In the genomic region with DNA sequence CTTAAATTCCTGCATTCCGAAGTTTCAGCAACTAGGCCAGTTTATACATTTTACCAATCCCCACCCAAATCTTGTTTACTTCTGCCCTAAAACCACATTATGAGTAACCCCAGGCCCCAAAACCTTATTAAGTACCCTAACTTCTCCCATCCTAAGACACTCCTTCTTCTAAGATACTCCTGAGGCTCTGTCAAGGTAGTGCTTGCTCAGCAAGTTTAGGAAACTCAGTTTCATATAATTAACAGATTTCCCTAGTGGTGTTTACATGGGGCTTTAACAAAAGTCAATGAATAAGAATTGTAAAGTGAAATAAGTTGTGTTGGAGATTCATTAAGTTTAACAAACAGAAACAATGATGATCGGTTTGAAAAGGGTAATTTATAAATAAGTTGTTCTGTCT, we compare ENCODE assay signal across 17 cellular contexts.
DNase-seq lines count a peak whose midpoint lies in the region; ATAC-seq lines count a peak whose summit lies in the region.
"Had no signal": no experiment of that assay in that cellular context is flagged by ENCODE, and none has a peak within 500 bp of the region (broad histone marks: within the 10 kb centered on the region; RNA-seq: fewer than 3 reads in every experiment).

No MANE protein-coding gene starts in this region.

- no peaks in the 10 kb centered on the region for H3K36me3 ChIP-seq in CD4-positive, CD25-positive, alpha-beta regulatory T cell (ENCODE audit: control insufficient read depth, insufficient read depth, low read length)
- H3K36me3 ChIP-seq in CD8-positive, alpha-beta memory T cell (ENCODE audit: insufficient read depth, low read length) = no peaks in the 10 kb centered on the region
- H3K36me3 ChIP-seq: BE2C, MG63 had no signal

- H3K4me1 Mint-ChIP-seq in CD4-positive, CD25-positive, alpha-beta regulatory T cell = peaks cover 6 to 14% (median 11%) of the 10 kb centered on the region in 4 donors
- peaks cover 9 to 25% (median 20%) of the 10 kb centered on the region in 3 donors for H3K4me1 Mint-ChIP-seq in CD8-positive, alpha-beta memory T cell
- H3K4me1 Mint-ChIP-seq in T-helper 17 cell = peaks cover 9% of the 10 kb centered on the region
- H3K4me1 Mint-ChIP-seq in memory B cell = peaks cover 9% of the 10 kb centered on the region

- POLR2A ChIA-PET in CD8-positive, alpha-beta memory T cell (lab: Charles Lee) = no interaction called here

- no peaks in the 10 kb centered on the region for H3K27me3 ChIP-seq in CD4-positive, CD25-positive, alpha-beta regulatory T cell (ENCODE audit: control insufficient read depth, insufficient read depth, low read length)
- no peaks in the 10 kb centered on the region for H3K27me3 ChIP-seq in CD8-positive, alpha-beta memory T cell (ENCODE audit: insufficient read depth, low read length, poor library complexity, severe bottlenecking)
- H3K27me3 ChIP-seq: BE2C, MG63 had no signal

- H3K9me3 ChIP-seq in CD4-positive, CD25-positive, alpha-beta regulatory T cell (ENCODE audit: control insufficient read depth in 2 of 2, low read length in 2 of 2) = no peaks in the 10 kb centered on the region
- no peaks in the 10 kb centered on the region for H3K9me3 ChIP-seq in CD8-positive, alpha-beta memory T cell (ENCODE audit: low read length)
- no peaks in the 10 kb centered on the region for H3K9me3 ChIP-seq in T-helper 17 cell (ENCODE audit: control insufficient read depth, low read length, poor library complexity, severe bottlenecking)
- H3K9me3 ChIP-seq: BE2C, MG63 had no signal

- no peaks in the 10 kb centered on the region for H3K9me3 Mint-ChIP-seq in CD4-positive, CD25-positive, alpha-beta regulatory T cell
- no peaks in the 10 kb centered on the region for H3K9me3 Mint-ChIP-seq in CD8-positive, alpha-beta memory T cell
- no peaks in the 10 kb centered on the region for H3K9me3 Mint-ChIP-seq in memory B cell

- H3K4me1 ChIP-seq in CD4-positive, CD25-positive, alpha-beta regulatory T cell (ENCODE audit: control insufficient read depth, insufficient read depth, low read length, poor library complexity, severe bottlenecking) = peaks cover 7% of the 10 kb centered on the region
- H3K4me1 ChIP-seq in CD8-positive, alpha-beta memory T cell (ENCODE audit: insufficient read depth, low read length) = peaks cover 4% of the 10 kb centered on the region
- H3K4me1 ChIP-seq: BE2C had no signal

- H3K27me3 Mint-ChIP-seq in CD4-positive, CD25-positive, alpha-beta regulatory T cell = no peaks in the 10 kb centered on the region
- H3K27me3 Mint-ChIP-seq in CD8-positive, alpha-beta memory T cell = no peaks in the 10 kb centered on the region
- no peaks in the 10 kb centered on the region for H3K27me3 Mint-ChIP-seq in T-helper 17 cell
- H3K27me3 Mint-ChIP-seq in memory B cell = no peaks in the 10 kb centered on the region

- peak overlapping the region in 1 of 3 donors; percentile 93 for H3K27ac Mint-ChIP-seq in CD4-positive, CD25-positive, alpha-beta regulatory T cell
- peak overlapping the region; percentile 2 to 65 (median 56) for H3K27ac Mint-ChIP-seq in CD8-positive, alpha-beta memory T cell
- H3K27ac Mint-ChIP-seq in T-helper 17 cell (peak overlapping the region; percentile 86), memory B cell (peak overlapping the region; percentile 2)

- CTCF ChIA-PET in CD8-positive, alpha-beta memory T cell (lab: Charles Lee) = no interaction called here

- H3K27ac ChIP-seq in CD4-positive, CD25-positive, alpha-beta regulatory T cell (ENCODE audit: insufficient read depth, low read length, poor library complexity, severe bottlenecking) = no peak overlapping the region
- no peak overlapping the region for H3K27ac ChIP-seq in CD8-positive, alpha-beta memory T cell (ENCODE audit: low read depth, low read length)
- H3K27ac ChIP-seq: HL-60 had no signal

- ATAC-seq in CD4-positive, CD25-positive, alpha-beta regulatory T cell (ENCODE audit: low read depth in 2 of 2) = no peak
- ATAC-seq in T-helper 17 cell (no peak), memory B cell (ENCODE audit: low read depth) (no peak), GM18520 (IDR thresholded peaks at IDR 0.05; ENCODE audit: unreplicated experiment) (no peak)
- ATAC-seq: SK-N-SH treated with all-trans-retinoic acid at 6 μM for 48 hours had no signal

- H3K4me3 ChIP-seq in CD4-positive, CD25-positive, alpha-beta regulatory T cell (ENCODE audit: low read depth, low read length) = no peak overlapping the region
- H3K4me3 ChIP-seq in CD8-positive, alpha-beta memory T cell (ENCODE audit: low read length) = no peak overlapping the region
- H3K4me3 ChIP-seq: MG63 had no signal

- peaks cover 2% of the 10 kb centered on the region for H3K36me3 Mint-ChIP-seq in CD4-positive, CD25-positive, alpha-beta regulatory T cell
- H3K36me3 Mint-ChIP-seq in CD8-positive, alpha-beta memory T cell = peaks cover 0 to 5% (median 0%) of the 10 kb centered on the region in 3 donors
- no peaks in the 10 kb centered on the region for H3K36me3 Mint-ChIP-seq in T-helper 17 cell (ENCODE audit: low read depth)
- no peaks in the 10 kb centered on the region for H3K36me3 Mint-ChIP-seq in memory B cell

- peak overlapping the region; percentile 1 to 15 (median 6) for H3K4me3 Mint-ChIP-seq in CD4-positive, CD25-positive, alpha-beta regulatory T cell
- peak overlapping the region in 4 of 7 donors; percentile 1 to 32 (median 28) for H3K4me3 Mint-ChIP-seq in CD8-positive, alpha-beta memory T cell
- no peak overlapping the region for H3K4me3 Mint-ChIP-seq in T-helper 17 cell
- H3K4me3 Mint-ChIP-seq in memory B cell = no peak overlapping the region

- no peak for DNase-seq in CD4-positive, CD25-positive, alpha-beta regulatory T cell
- DNase-seq in CD8-positive, alpha-beta memory T cell = no peak
- DNase-seq in T-helper 17 cell (no peak), memory B cell (ENCODE audit: low spot score in 2 of 2) (no peak), NCI-H69 (lab: John Stamatoyannopoulos, UW) (no peak)
- DNase-seq in stimulated activated CD8-positive, alpha-beta memory T cell treated with anti-CD3 and anti-CD28 coated beads, Interleukin-4, amount 100 ng/mL, for 48 hours = no peak
- DNase-seq: BE2C, COR-L47, GOT3, KG1, MG63, NCI-H1105 treated with DMSO at 0.1 percent for 48 hours, NCI-H187, Right ventricle myocardium superior had no signal

Comparison
In these comparisons a context has a peak if more than half of its experiments do, and no peak if none do; other contexts are left out.
1. H3K4me3 Mint-ChIP-seq: peak in CD4-positive, CD25-positive, alpha-beta regulatory T cell (4 of 4) and CD8-positive, alpha-beta memory T cell (4 of 7); none in T-helper 17 cell (single experiment) and memory B cell (single experiment).